10 cellular contexts compared by ENCODE assay signal in genomic region chr2:74816540-74817331, GRCh38. TPM values are rescaled to one million over a fixed set of nuclear protein-coding genes. Genes with fewer than 3 reads are reported as not detected.
A peak's percentile ranks its signal among the peaks of the same experiment; 100 is the strongest.
DNase-seq lines count a peak whose midpoint lies in the region; ATAC-seq and TF ChIP-seq lines count a peak whose summit lies in the region.
"Had no signal": no experiment of that assay in that cellular context is flagged by ENCODE, and none has a peak within 500 bp of the region (broad histone marks: within the 10 kb centered on the region; RNA-seq: fewer than 3 reads in every experiment).

No MANE protein-coding gene starts in this region.

- no TSS peak for BruUV-seq in MCF 10A (replicated peaks; lab: Mats Ljungman, UMichigan)

- CTCF ChIA-PET in MCF 10A (lab: Yijun Ruan, JAX): no interaction called here

- POLR2A ChIA-PET in MCF 10A (lab: Yijun Ruan, JAX): no interaction called here

- H3K4me3 Mint-ChIP-seq in endothelial cell (ENCODE audit: unreplicated experiment) (peak overlapping the region; percentile 22), MCF 10A (ENCODE audit: unreplicated experiment) (no peak overlapping the region)
- H3K4me3 Mint-ChIP-seq in stimulated activated naive B cell treated with anti-CD40 and anti-IgM and Interleukin-4, amounts not matched to agents 10 μg/mL and 1 μg/mL and 100 μg/mL, for 72 hours: peak overlapping the region; percentile 17 to 49
- H3K4me3 Mint-ChIP-seq: activated CD4-positive, alpha-beta memory T cell treated with anti-CD3 and anti-CD28 coated beads for 36 hours had no signal

- H3K27ac Mint-ChIP-seq in endothelial cell (ENCODE audit: unreplicated experiment): peak overlapping the region; percentile 58
- peak overlapping the region; percentile 14 for H3K27ac Mint-ChIP-seq in stimulated activated naive B cell treated with anti-CD40 and anti-IgM and Interleukin-4, amounts not matched to agents 10 μg/mL and 1 μg/mL and 100 μg/mL, for 72 hours
- no peak overlapping the region for H3K27ac Mint-ChIP-seq in MCF 10A (ENCODE audit: low read depth, unreplicated experiment)
- H3K27ac Mint-ChIP-seq: activated CD4-positive, alpha-beta memory T cell treated with anti-CD3 and anti-CD28 coated beads for 36 hours had no signal

- DNase-seq in NCI-H1417 (lab: John Stamatoyannopoulos, UW) (peak; percentile 5 to 30 (median 25)), NCI-H1417 treated with DMSO at 0.1 percent for 48 hours (lab: John Stamatoyannopoulos, UW) (no peak), NCI-H748 (lab: John Stamatoyannopoulos, UW; ENCODE audit: unreplicated experiment) (peak; percentile 59), endothelial cell (ENCODE audit: low spot score) (no peak), islet precursor cell (no peak), MCF 10A (ENCODE audit: unreplicated experiment) (no peak)
- no peak for DNase-seq in stimulated activated naive B cell treated with anti-CD40 and anti-IgM and Interleukin-4, amounts not matched to agents 10 μg/mL and 1 μg/mL and 100 μg/mL, for 72 hours
- DNase-seq: activated CD4-positive, alpha-beta memory T cell treated with anti-CD3 and anti-CD28 coated beads for 36 hours; heart left ventricle had no signal

- H3K9me3 Mint-ChIP-seq in endothelial cell (ENCODE audit: unreplicated experiment) (no peaks in the 10 kb centered on the region), MCF 10A (ENCODE audit: unreplicated experiment) (no peaks in the 10 kb centered on the region)
- no peaks in the 10 kb centered on the region for H3K9me3 Mint-ChIP-seq in stimulated activated naive B cell treated with anti-CD40 and anti-IgM and Interleukin-4, amounts not matched to agents 10 μg/mL and 1 μg/mL and 100 μg/mL, for 72 hours
- H3K9me3 Mint-ChIP-seq: activated CD4-positive, alpha-beta memory T cell treated with anti-CD3 and anti-CD28 coated beads for 36 hours had no signal

- no peaks in the 10 kb centered on the region for H3K36me3 Mint-ChIP-seq in endothelial cell (ENCODE audit: low read depth, unreplicated experiment)
- H3K36me3 Mint-ChIP-seq in stimulated activated naive B cell treated with anti-CD40 and anti-IgM and Interleukin-4, amounts not matched to agents 10 μg/mL and 1 μg/mL and 100 μg/mL, for 72 hours: no peaks in the 10 kb centered on the region
- no peaks in the 10 kb centered on the region for H3K36me3 Mint-ChIP-seq in MCF 10A (ENCODE audit: insufficient read depth, unreplicated experiment)
- H3K36me3 Mint-ChIP-seq: activated CD4-positive, alpha-beta memory T cell treated with anti-CD3 and anti-CD28 coated beads for 36 hours had no signal

- intact Hi-C loops in MCF 10A (cut with micrococcal nuclease): no loop called here

- peak; percentile 62 to 65 for ATAC-seq in stimulated activated naive B cell treated with anti-CD40 and anti-IgM and Interleukin-4, amounts not matched to agents 10 μg/mL and 1 μg/mL and 100 μg/mL, for 72 hours (replicated peaks)
- no peak for ATAC-seq in GM19467 (IDR thresholded peaks at IDR 0.05; ENCODE audit: unreplicated experiment)

- H3K27me3 Mint-ChIP-seq in endothelial cell (ENCODE audit: unreplicated experiment) (no peaks in the 10 kb centered on the region), MCF 10A (ENCODE audit: insufficient read depth, unreplicated experiment) (peaks cover 5% of the 10 kb centered on the region)
- peaks cover 0 to under 1% of the 10 kb centered on the region in 2 donors for H3K27me3 Mint-ChIP-seq in stimulated activated naive B cell treated with anti-CD40 and anti-IgM and Interleukin-4, amounts not matched to agents 10 μg/mL and 1 μg/mL and 100 μg/mL, for 72 hours
- H3K27me3 Mint-ChIP-seq: activated CD4-positive, alpha-beta memory T cell treated with anti-CD3 and anti-CD28 coated beads for 36 hours had no signal

- no peak for TF ChIP-seq CTCF in endothelial cell (IDR thresholded peaks at IDR 0.05; ENCODE audit: unreplicated experiment)
- TF ChIP-seq CTCF in MCF 10A (IDR thresholded peaks at IDR 0.05; ENCODE audit: unreplicated experiment): no peak

- H3K4me1 Mint-ChIP-seq in endothelial cell (ENCODE audit: unreplicated experiment) (peaks cover 22% of the 10 kb centered on the region), MCF 10A (ENCODE audit: insufficient read depth, unreplicated experiment) (no peaks in the 10 kb centered on the region)
- H3K4me1 Mint-ChIP-seq in stimulated activated naive B cell treated with anti-CD40 and anti-IgM and Interleukin-4, amounts not matched to agents 10 μg/mL and 1 μg/mL and 100 μg/mL, for 72 hours: peaks cover 16 to 21% of the 10 kb centered on the region in 2 donors

RNA-seq across cellular contexts. Expression of gene HK2, which starts 17.2 kb away (rescaled TPM):
- total RNA-seq in endothelial cell (ENCODE audit: unreplicated experiment) (23.2 TPM), MCF 10A (2022) (40.4 and 47.8 TPM in 2 replicates)

Comparison
In these comparisons a context has a peak if more than half of its experiments do, and no peak if none do; other contexts are left out.
1. DNase-seq: peak in NCI-H1417 (3 of 3) and NCI-H748 (single experiment); none in NCI-H1417 treated with DMSO at 0.1 percent for 48 hours (single experiment), endothelial cell (single experiment), stimulated activated naive B cell treated with anti-CD40 and anti-IgM and Interleukin-4, amounts not matched to agents 10 μg/mL and 1 μg/mL and 100 μg/mL, for 72 hours (single experiment), islet precursor cell (single experiment) and MCF 10A (single experiment).